8 cellular contexts compared by ENCODE assay signal in the genomic region with DNA sequence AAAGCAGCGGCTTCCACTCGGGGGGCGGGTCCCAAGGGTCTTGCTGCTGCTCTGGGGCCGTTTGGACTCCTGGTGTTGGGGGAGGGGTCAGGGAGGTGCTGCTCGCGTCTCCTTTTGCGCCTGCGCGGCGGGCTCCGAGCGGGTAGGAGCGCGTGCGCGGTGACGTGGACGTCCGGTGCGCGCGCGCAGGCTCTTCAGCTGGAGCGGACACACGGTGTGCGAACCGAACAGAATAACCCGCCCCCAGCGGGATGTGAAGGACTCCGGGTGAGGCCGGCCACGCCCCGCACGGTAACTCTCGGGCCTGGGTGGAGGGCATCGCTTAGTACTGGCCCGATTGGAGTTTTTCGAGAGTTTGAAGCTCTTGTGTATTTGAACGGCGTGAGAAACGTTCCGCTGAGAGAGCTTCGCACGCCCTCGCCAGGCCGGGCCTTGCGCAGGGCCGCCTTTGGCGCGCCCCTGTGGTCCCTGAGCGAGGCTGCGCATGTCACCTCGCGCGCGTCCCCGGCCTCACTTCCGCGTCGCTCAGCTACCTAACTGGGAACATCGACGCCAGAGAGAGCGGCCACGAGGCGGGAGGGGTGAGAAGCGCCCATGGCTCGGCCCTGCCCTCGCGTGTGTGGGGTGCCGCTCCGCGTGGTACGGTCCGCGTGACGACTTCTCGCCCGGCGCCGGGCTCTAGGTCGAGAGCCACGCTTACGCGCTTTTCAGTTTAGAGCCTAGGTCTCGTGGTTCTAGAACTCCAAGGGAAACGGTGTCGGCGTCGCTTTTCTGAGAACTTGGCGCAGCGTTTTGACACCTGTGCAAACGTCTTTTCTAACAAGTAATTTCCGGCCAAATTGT. TPM values are rescaled to one million over a fixed set of nuclear protein-coding genes. Genes with fewer than 3 reads are reported as not detected.
DNase-seq lines count a peak whose midpoint lies in the region; ATAC-seq and TF ChIP-seq lines count a peak whose summit lies in the region.

A gene (plus strand): TSS at position 171 of the 843 bp plus-strand sequence.

- H3K4me3 ChIP-seq in LNCaP clone FGC (ENCODE audit: low read depth, low read length) = peak within 1 kb of the TSS; percentile 56
- peak within 1 kb of the TSS; percentile 72 for H3K4me3 ChIP-seq in thoracic aorta

- H3K36me3 ChIP-seq in thoracic aorta = no peaks in the 10 kb centered on the region

- H3K27me3 ChIP-seq in thoracic aorta (replicated peaks; ENCODE audit: insufficient read depth) = no peaks in the 10 kb centered on the region

- no peaks in the 10 kb centered on the region for H3K9me3 ChIP-seq in thoracic aorta

- no peaks in the 10 kb centered on the region for H3K9me3 Mint-ChIP-seq in activated naive CD4-positive, alpha-beta T cell treated with anti-CD3 and anti-CD28 coated beads, Interleukin-2, amount 50 U/mL, for 24 hours
- peaks cover 5% of the 10 kb centered on the region for H3K9me3 Mint-ChIP-seq in glutamatergic neuron (ENCODE audit: unreplicated experiment)
- H3K9me3 Mint-ChIP-seq in osteocyte (ENCODE audit: unreplicated experiment) = no peaks in the 10 kb centered on the region

- peak within 1 kb of the TSS; percentile 88 for H3K27ac Mint-ChIP-seq in activated naive CD4-positive, alpha-beta T cell treated with anti-CD3 and anti-CD28 coated beads, Interleukin-2, amount 50 U/mL, for 24 hours
- H3K27ac Mint-ChIP-seq in glutamatergic neuron (ENCODE audit: unreplicated experiment) (peak within 1 kb of the TSS; percentile 88), osteocyte (ENCODE audit: unreplicated experiment) (peak within 1 kb of the TSS; percentile 95)

- peak within 1 kb of the TSS; percentile 91 for H3K4me3 Mint-ChIP-seq in activated naive CD4-positive, alpha-beta T cell treated with anti-CD3 and anti-CD28 coated beads, Interleukin-2, amount 50 U/mL, for 24 hours
- H3K4me3 Mint-ChIP-seq in glutamatergic neuron (ENCODE audit: unreplicated experiment) = peak within 1 kb of the TSS; percentile 98
- peak within 1 kb of the TSS; percentile 87 for H3K4me3 Mint-ChIP-seq in osteocyte (ENCODE audit: unreplicated experiment)

- peak within 1 kb of the TSS; percentile 65 to 78 for H3K27ac ChIP-seq in thoracic aorta

- ATAC-seq in thoracic aorta (ENCODE audit: insufficient number of reproducible peaks, low FRiP score, low read depth) = peak; percentile 68

- peaks cover 50% of the 10 kb centered on the region for H3K4me1 Mint-ChIP-seq in activated naive CD4-positive, alpha-beta T cell treated with anti-CD3 and anti-CD28 coated beads, Interleukin-2, amount 50 U/mL, for 24 hours
- peaks cover 8% of the 10 kb centered on the region for H3K4me1 Mint-ChIP-seq in glutamatergic neuron (ENCODE audit: low read depth, unreplicated experiment)
- peaks cover 43% of the 10 kb centered on the region for H3K4me1 Mint-ChIP-seq in osteocyte (ENCODE audit: unreplicated experiment)

- TF ChIP-seq CTCF in LNCaP clone FGC (IDR thresholded peaks at IDR 0.05; ENCODE audit: control insufficient read depth, extremely low read depth, insufficient read depth) (peak; percentile 20; the same call in 1 of the 2 replicates), glutamatergic neuron (IDR thresholded peaks at IDR 0.05; ENCODE audit: partially characterized antibody, unreplicated experiment) (no peak), osteocyte (IDR thresholded peaks at IDR 0.05) (peak; percentile 28), thoracic aorta (IDR thresholded peaks at IDR 0.05) (peak; percentile 8)

- in situ Hi-C loops in SK-MEL-5 (cut with HindIII; ENCODE audit: low pct_unique_long_range_greater_than_20kb, low sequenced_read_pairs) = no loop called here

- DNase-seq in GDM1 (lab: John Stamatoyannopoulos, UW) (peak; percentile 83), H4 (ENCODE audit: low spot score) (no peak), LNCaP clone FGC (ENCODE audit: low read depth) (peak; percentile 76), SK-MEL-5 (ENCODE audit: low read depth, low spot score) (no peak), glutamatergic neuron (peak; percentile 94), osteocyte (ENCODE audit: extremely low spot score, unreplicated experiment) (peak; percentile 97), thoracic aorta (ENCODE audit: low spot score) (peak; percentile 64)

- H3K4me1 ChIP-seq in thoracic aorta (ENCODE audit: control insufficient read depth in 1 of 2, low read depth in 2 of 2) = peaks cover 6 to 28% of the 10 kb centered on the region in 2 donors

- no peaks in the 10 kb centered on the region for H3K27me3 Mint-ChIP-seq in activated naive CD4-positive, alpha-beta T cell treated with anti-CD3 and anti-CD28 coated beads, Interleukin-2, amount 50 U/mL, for 24 hours
- H3K27me3 Mint-ChIP-seq in glutamatergic neuron (ENCODE audit: unreplicated experiment) (peaks cover 12% of the 10 kb centered on the region), osteocyte (ENCODE audit: unreplicated experiment) (no peaks in the 10 kb centered on the region)

- no peaks in the 10 kb centered on the region for H3K36me3 Mint-ChIP-seq in activated naive CD4-positive, alpha-beta T cell treated with anti-CD3 and anti-CD28 coated beads, Interleukin-2, amount 50 U/mL, for 24 hours
- H3K36me3 Mint-ChIP-seq in glutamatergic neuron (ENCODE audit: unreplicated experiment) = peaks cover 6% of the 10 kb centered on the region
- H3K36me3 Mint-ChIP-seq in osteocyte (ENCODE audit: unreplicated experiment) = no peaks in the 10 kb centered on the region

RNA-seq across cellular contexts. Expression of the gene that starts here (rescaled TPM):
- total RNA-seq in H4 (2014; rRNA removed; shearing (Covaris generic)) = 14.1 and 19.4 TPM in 2 replicates
- total RNA-seq in SK-MEL-5 (2014; rRNA removed; shearing (Covaris generic)) = 26.1 and 28.8 TPM in 2 replicates
- polyA plus RNA-seq in SK-MEL-5 (2015; cell fraction: cytosol; rRNA removed) = 5.0 and 6.5 TPM in 2 replicates
- 13.9 and 26.6 TPM in 2 replicates for polyA plus RNA-seq in SK-MEL-5 (2015; cell fraction: nucleus; rRNA removed)
- total RNA-seq in glutamatergic neuron (ENCODE audit: unreplicated experiment) = 68.9 TPM
- total RNA-seq in osteocyte = 47.2 and 50.1 TPM in 2 replicates
- 10 to 100 TPM; 32.5 to 57.2 TPM for total RNA-seq in thoracic aorta

Comparison
In these comparisons a context has a peak if more than half of its experiments do, and no peak if none do; other contexts are left out.
1. DNase-seq: peak in GDM1 (single experiment), LNCaP clone FGC (single experiment), glutamatergic neuron (single experiment), osteocyte (single experiment) and thoracic aorta (single experiment); none in H4 (single experiment) and SK-MEL-5 (single experiment).
2. Peak in every context shown above with its lines, with median percentiles within 50 percentile points of each other: H3K27ac Mint-ChIP-seq and H3K4me3 Mint-ChIP-seq.